ENCODE assay signal across 1 cellular context in genomic region chr2:40416486-40416885, GRCh38.
TF ChIP-seq lines count a peak whose summit lies in the region.

No MANE protein-coding gene starts in this region.

TF ChIP-seq in IMR-90, 13 proteins besides CTCF, POLR2A, EP300 and RAD21:
- TF ChIP-seq RCOR1 (IDR thresholded peaks at IDR 0.05; ENCODE audit: insufficient replicate concordance, low read length) (no peak), MAZ (IDR thresholded peaks at IDR 0.05; ENCODE audit: borderline replicate concordance, low read depth, low read length) (no peak), CHD1 (IDR thresholded peaks at IDR 0.05; ENCODE audit: low read depth, low read length) (no peak), NFE2L2 (IDR thresholded peaks at IDR 0.05; ENCODE audit: low read depth, low read length) (no peak), BHLHE40 (IDR thresholded peaks at IDR 0.05; ENCODE audit: low read depth, low read length) (no peak), SMC3 (IDR thresholded peaks at IDR 0.05; ENCODE audit: low read depth, low read length) (no peak), ELK1 (IDR thresholded peaks at IDR 0.05; ENCODE audit: borderline replicate concordance, low read depth, low read length) (no peak)
